8 cellular contexts compared by ENCODE assay signal in genomic region chr9:34546102-34546833, GRCh38. TPM values are rescaled to one million over a fixed set of nuclear protein-coding genes. Genes with fewer than 3 reads are reported as not detected.
"Had no signal": no experiment of that assay in that cellular context is flagged by ENCODE, and none has a peak within 500 bp of the region (broad histone marks: within the 10 kb centered on the region; RNA-seq: fewer than 3 reads in every experiment).

No MANE protein-coding gene starts in this region.

- H3K36me3 ChIP-seq: ascending aorta, breast epithelium, esophagus squamous epithelium, ovary, uterus had no signal

- DNase-seq: esophagus squamous epithelium, T1000 had no signal

- H3K27ac ChIP-seq: ascending aorta, breast epithelium, esophagus squamous epithelium, ovary, uterus had no signal

- FAIRE-seq: small intestine had no signal

- H3K4me1 ChIP-seq: ascending aorta, breast epithelium, uterus had no signal

- H3K4me3 ChIP-seq: ascending aorta, breast epithelium, esophagus squamous epithelium, ovary, uterus had no signal

- H3K9me3 ChIP-seq: ascending aorta, breast epithelium, esophagus squamous epithelium, ovary, uterus had no signal

- H3K27me3 ChIP-seq: ascending aorta, breast epithelium, ovary, uterus had no signal

RNA-seq across cellular contexts. Expression of gene CNTFR, which starts 43.3 kb away (rescaled TPM):
- polyA plus RNA-seq: naive thymus-derived CD8-positive, alpha-beta T cell had no signal
